9 cellular contexts compared by ENCODE assay signal in the genomic region with DNA sequence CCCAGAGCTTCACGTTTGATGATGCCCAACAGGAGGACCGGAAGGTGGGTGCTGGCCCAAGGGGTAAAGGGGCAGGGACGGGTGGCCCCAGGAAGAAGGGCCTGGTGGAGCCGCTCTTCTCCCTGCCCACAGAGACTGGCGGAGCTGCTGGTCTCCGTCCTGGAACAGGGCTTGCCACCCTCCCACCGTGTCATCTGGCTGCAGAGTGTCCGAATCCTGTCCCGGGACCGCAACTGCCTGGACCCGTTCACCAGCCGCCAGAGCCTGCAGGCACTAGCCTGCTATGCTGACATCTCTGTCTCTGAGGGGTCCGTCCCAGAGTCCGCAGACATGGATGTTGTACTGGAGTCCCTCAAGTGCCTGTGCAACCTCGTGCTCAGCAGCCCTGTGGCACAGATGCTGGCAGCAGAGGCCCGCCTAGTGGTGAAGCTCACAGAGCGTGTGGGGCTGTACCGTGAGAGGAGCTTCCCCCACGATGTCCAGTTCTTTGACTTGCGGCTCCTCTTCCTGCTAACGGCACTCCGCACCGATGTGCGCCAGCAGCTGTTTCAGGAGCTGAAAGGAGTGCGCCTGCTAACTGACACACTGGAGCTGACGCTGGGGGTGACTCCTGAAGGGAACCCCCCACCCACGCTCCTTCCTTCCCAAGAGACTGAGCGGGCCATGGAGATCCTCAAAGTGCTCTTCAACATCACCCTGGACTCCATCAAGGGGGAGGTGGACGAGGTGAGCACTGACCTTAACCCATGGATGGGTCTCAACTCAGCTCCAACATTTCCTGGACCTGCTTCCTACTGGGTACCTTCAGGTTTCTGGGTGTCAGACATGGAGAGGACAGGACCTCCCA. TPM values are rescaled to one million over a fixed set of nuclear protein-coding genes. Genes with fewer than 3 reads are reported as not detected.
DNase-seq lines count a peak whose midpoint lies in the region; TF ChIP-seq lines count a peak whose summit lies in the region.
"Had no signal": no experiment of that assay in that cellular context is flagged by ENCODE, and none has a peak within 500 bp of the region (broad histone marks: within the 10 kb centered on the region; RNA-seq: fewer than 3 reads in every experiment).

No MANE protein-coding gene starts in this region.

- no CpG with 5 or more reads among the region's 29 CpGs for WGBS in mesendoderm (ENCODE audit: extremely low coverage, insufficient coverage, low lambda C conversion rate)

- DNase-seq in MCF 10A (ENCODE audit: unreplicated experiment), result no peak
- DNase-seq in mesendoderm, result peak; percentile 29
- no peak for DNase-seq in erythroblast (lab: John Stamatoyannopoulos, UW)
- DNase-seq in central memory CD4-positive, alpha-beta T cell, result no peak
- no peak for DNase-seq in NCI-H1417 (lab: John Stamatoyannopoulos, UW)
- DNase-seq in SIG-M5 (lab: John Stamatoyannopoulos, UW), result no peak

- CTCF ChIA-PET in MCF 10A (lab: Yijun Ruan, JAX), result interaction anchor here (0.9 to 2.5 kb wide), 5 partner anchors 10 to 155 kb away, joined by 3 to 8 read pairs (median 5); no protein-coding TSS in a partner anchor

- peaks cover 55% of the 10 kb centered on the region for H3K36me3 Mint-ChIP-seq in MCF 10A (ENCODE audit: insufficient read depth, unreplicated experiment)

- peak overlapping the region; percentile 97 for H3K4me2 ChIP-seq in mesendoderm (ENCODE audit: low read length)

- H3K23ac ChIP-seq in mesendoderm (ENCODE audit: low read length), result no peak overlapping the region

- H4K8ac ChIP-seq in mesendoderm (ENCODE audit: low read depth, low read length), result no peak overlapping the region

- no peaks in the 10 kb centered on the region for H3K27me3 Mint-ChIP-seq in MCF 10A (ENCODE audit: insufficient read depth, unreplicated experiment)

- H3K27ac Mint-ChIP-seq in MCF 10A (ENCODE audit: low read depth, unreplicated experiment), result peak overlapping the region; percentile 99

- H2BK15ac ChIP-seq in mesendoderm (replicated peaks; ENCODE audit: low read depth), result no peak overlapping the region

- peaks cover 51% of the 10 kb centered on the region for H3K79me1 ChIP-seq in mesendoderm (ENCODE audit: low read length)

- peak overlapping the region; percentile 99 for H3K56ac ChIP-seq in mesendoderm (ENCODE audit: low read length)

- H3K27me3 ChIP-seq in ACC112 (ENCODE audit: insufficient read depth, low read length), result no peaks in the 10 kb centered on the region
- no peaks in the 10 kb centered on the region for H3K27me3 ChIP-seq in HUES48 (ENCODE audit: control insufficient read depth, insufficient read depth, low read length)
- no peaks in the 10 kb centered on the region for H3K27me3 ChIP-seq in mesendoderm (ENCODE audit: insufficient read depth, low read length, poor library complexity)

- POLR2A ChIA-PET in MCF 10A (lab: Yijun Ruan, JAX), result interaction anchor here (0.6 to 5.9 kb wide), 16 partner anchors 9 to 600 kb away, joined by 3 to 136 read pairs (median 4); a partner anchor contains a TSS

- H3K9me3 Mint-ChIP-seq in MCF 10A (ENCODE audit: unreplicated experiment), result no peaks in the 10 kb centered on the region

- no peak for TF ChIP-seq CTCF in MCF 10A (IDR thresholded peaks at IDR 0.05; ENCODE audit: unreplicated experiment)

- peaks cover 33% of the 10 kb centered on the region for H3K4me1 ChIP-seq in ACC112 (ENCODE audit: control insufficient read depth, insufficient read depth, low read length, unreplicated experiment)
- H3K4me1 ChIP-seq in HUES48 (ENCODE audit: control insufficient read depth, insufficient read depth, low read length), result peaks cover 7% of the 10 kb centered on the region; the same call in 1 of the 2 replicates
- H3K4me1 ChIP-seq in mesendoderm (ENCODE audit: control insufficient read depth, low read depth, low read length), result peaks cover 12% of the 10 kb centered on the region

- no peak for TF ChIP-seq POLR2A in erythroblast (IDR thresholded peaks at IDR 0.05; ENCODE audit: low read length)

- intact Hi-C loops in MCF 10A (cut with micrococcal nuclease), result loop anchor here (2.0 to 5.0 kb wide), 2 partner anchors 27 to 238 kb away; a partner anchor contains a TSS

- peak overlapping the region; percentile 91 for H3K4me3 ChIP-seq in ACC112 (ENCODE audit: low read depth, low read length)
- peak overlapping the region; percentile 84 for H3K4me3 ChIP-seq in HUES48 (ENCODE audit: low read depth, low read length)
- peak overlapping the region; percentile 77 for H3K4me3 ChIP-seq in mesendoderm (ENCODE audit: low read length)

- peak overlapping the region; percentile 49 for H3K4ac ChIP-seq in mesendoderm (ENCODE audit: low read depth, low read length)

- no peak overlapping the region for H3K18ac ChIP-seq in mesendoderm (ENCODE audit: low read length)

- H3K4me1 Mint-ChIP-seq in MCF 10A (ENCODE audit: insufficient read depth, unreplicated experiment), result peaks cover 6% of the 10 kb centered on the region

- H2BK120ac ChIP-seq in mesendoderm (ENCODE audit: low read depth, low read length), result no peak overlapping the region

- peak overlapping the region; percentile 30 for H3K9ac ChIP-seq in HUES48 (ENCODE audit: low read depth, low read length)
- peak overlapping the region; percentile 100 for H3K9ac ChIP-seq in mesendoderm (ENCODE audit: low read length)

- peak overlapping the region; percentile 99 for H3K4me3 Mint-ChIP-seq in MCF 10A (ENCODE audit: unreplicated experiment)

- H3K36me3 ChIP-seq in ACC112 (ENCODE audit: insufficient read depth, low read length) (peaks cover 36% of the 10 kb centered on the region; the same call in 1 of the 2 replicates), HUES48 (ENCODE audit: control insufficient read depth, insufficient read depth, low read length) (peaks cover 60% of the 10 kb centered on the region), mesendoderm (ENCODE audit: control insufficient read depth, insufficient read depth, low read length) (peaks cover 21% of the 10 kb centered on the region)

- no TSS peak for BruUV-seq in MCF 10A (replicated peaks; lab: Mats Ljungman, UMichigan)

- H3K79me2 ChIP-seq in ACC112 (ENCODE audit: control insufficient read depth, insufficient read depth, low read length, unreplicated experiment) (peaks cover 69% of the 10 kb centered on the region), mesendoderm (ENCODE audit: control insufficient read depth, insufficient read depth, low read length) (peaks cover 39% of the 10 kb centered on the region)

- H4K5ac ChIP-seq in mesendoderm (ENCODE audit: low read length), result no peak overlapping the region

- H3K9me3 ChIP-seq in HUES48 (ENCODE audit: control insufficient read depth, insufficient read depth, low read length), result no peaks in the 10 kb centered on the region

- H2AK5ac ChIP-seq in mesendoderm (ENCODE audit: low read length), result peak overlapping the region; percentile 78

- no peak overlapping the region for H2AFZ ChIP-seq in ACC112 (ENCODE audit: low read length, unreplicated experiment)

- no peak overlapping the region for H2BK5ac ChIP-seq in mesendoderm (ENCODE audit: low read length)

- H3K27ac ChIP-seq in ACC112 (ENCODE audit: low read depth, low read length) (peak overlapping the region; percentile 98), HUES48 (ENCODE audit: low read depth, low read length) (peak overlapping the region; percentile 56), mesendoderm (ENCODE audit: low read depth, low read length) (peak overlapping the region; percentile 46)

RNA-seq across cellular contexts. Expression of a gene that starts 2.0 kb away (rescaled TPM):
- 93.3 and 109 TPM in 2 replicates for total RNA-seq in MCF 10A (2022)
- polyA plus RNA-seq in mesendoderm (2013, experiment 1 of 2), result 72.3 TPM
- polyA plus RNA-seq in mesendoderm (2013, experiment 2 of 2), result 76.0 TPM

RNA-seq across cellular contexts. Expression of a gene that starts 2.3 kb away (rescaled TPM):
- 65.3 and 66.1 TPM in 2 replicates for total RNA-seq in MCF 10A (2022)
- 32.5 TPM for polyA plus RNA-seq in mesendoderm (2013, experiment 1 of 2)
- 32.9 TPM for polyA plus RNA-seq in mesendoderm (2013, experiment 2 of 2)

RNA-seq across cellular contexts. Expression of a gene that starts 16.6 kb away (rescaled TPM):
- not detected in 2 replicates for total RNA-seq in MCF 10A (2022)
- not detected for polyA plus RNA-seq in mesendoderm (2013, experiment 1 of 2)
- not detected for polyA plus RNA-seq in mesendoderm (2013, experiment 2 of 2)
- total RNA-seq: pulmonary artery endothelial cell had no signal

RNA-seq across cellular contexts. Expression of a gene that starts 26.6 kb away (rescaled TPM):
- total RNA-seq in MCF 10A (2022), result 19.8 and 20.5 TPM in 2 replicates
- polyA plus RNA-seq in mesendoderm (2013, experiment 1 of 2), result 7.5 TPM
- 6.9 TPM for polyA plus RNA-seq in mesendoderm (2013, experiment 2 of 2)

RNA-seq across cellular contexts. Expression of a gene that starts 27.3 kb away (rescaled TPM):
- total RNA-seq in MCF 10A (2022), result 86.8 and 103 TPM in 2 replicates
- polyA plus RNA-seq in mesendoderm (2013, experiment 1 of 2), result 85.7 TPM
- polyA plus RNA-seq in mesendoderm (2013, experiment 2 of 2), result 85.1 TPM

Comparison
In these comparisons a context has a peak if more than half of its experiments do, and no peak if none do; other contexts are left out.
1. H3K27ac ChIP-seq: peak in every context shown above with its lines; median percentile 98 in ACC112; 56 in HUES48; 46 in mesendoderm.